ENCODE assay signal across 11 cellular contexts in the genomic region with DNA sequence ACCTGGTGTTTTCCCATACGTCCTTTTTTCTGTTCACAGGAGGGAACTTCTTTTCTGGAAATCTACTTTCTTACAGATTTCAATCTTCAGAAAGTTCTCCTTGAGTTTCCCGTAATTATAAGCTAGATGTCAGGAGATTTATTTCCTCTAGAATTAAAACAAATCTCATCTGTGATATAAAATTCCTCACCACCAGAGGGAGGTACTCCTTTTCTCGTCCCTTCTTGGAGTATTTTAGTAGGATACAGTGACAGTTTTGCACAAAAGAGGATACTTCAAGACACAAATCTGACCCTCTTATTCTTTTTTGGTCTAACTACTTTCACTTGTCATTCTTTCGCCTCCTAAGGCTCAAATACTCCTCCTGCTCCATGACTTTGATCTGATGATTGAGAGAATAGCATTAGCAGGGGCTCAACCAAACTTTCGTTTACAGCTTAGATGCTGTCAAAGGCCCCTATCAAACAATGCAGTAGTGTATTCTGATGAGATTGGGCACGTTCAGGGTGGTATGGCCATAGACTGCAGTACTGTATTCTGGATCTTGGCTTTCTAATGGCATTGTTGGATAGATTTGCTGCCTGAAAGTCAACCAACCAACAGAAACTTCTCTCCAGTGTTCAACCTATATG. TPM values are rescaled to one million over a fixed set of nuclear protein-coding genes. Genes with fewer than 3 reads are reported as not detected.
DNase-seq lines count a peak whose midpoint lies in the region; ATAC-seq and TF ChIP-seq lines count a peak whose summit lies in the region.
"Had no signal": no experiment of that assay in that cellular context is flagged by ENCODE, and none has a peak within 500 bp of the region (broad histone marks: within the 10 kb centered on the region; RNA-seq: fewer than 3 reads in every experiment).

No MANE protein-coding gene starts in this region.

- TF ChIP-seq CTCF in OCI-LY7 (conservative IDR thresholded peaks at IDR 0.05; ENCODE audit: low read length), result peak; percentile 66
- peak; percentile 14 to 41 for TF ChIP-seq CTCF in fibroblast of lung (conservative IDR thresholded peaks at IDR 0.05 in 1 of 2, IDR thresholded peaks at IDR 0.05 in 1 of 2; ENCODE audit: low read depth in 1 of 2, low read length in 2 of 2)

- H3K27ac ChIP-seq in OCI-LY7 (ENCODE audit: low read depth, low read length, poor library complexity, severe bottlenecking) (no peak overlapping the region), fibroblast of lung (ENCODE audit: insufficient read depth, low read length) (no peak overlapping the region)
- H3K27ac ChIP-seq: heart left ventricle had no signal

- H3K36me3 ChIP-seq in OCI-LY7 (ENCODE audit: insufficient read depth, low read length) (no peaks in the 10 kb centered on the region), fibroblast of lung (ENCODE audit: control insufficient read depth, insufficient read depth, low read length) (no peaks in the 10 kb centered on the region)

- H3K9ac ChIP-seq in fibroblast of lung (ENCODE audit: insufficient read depth, low read length), result no peak overlapping the region

- intact Hi-C loops in OCI-LY7 (cut with micrococcal nuclease; ENCODE audit: unreplicated experiment), result no loop called here

- POLR2A ChIA-PET in OCI-LY7 (lab: Charles Lee), result interaction anchor here (0.9 kb wide), 1 partner anchor 39 kb away, joined by 3 read pairs; no protein-coding TSS in a partner anchor

- H3K9me3 ChIP-seq in OCI-LY7 (ENCODE audit: low read length) (no peaks in the 10 kb centered on the region), fibroblast of lung (ENCODE audit: control insufficient read depth, insufficient read depth, low read depth, low read length) (no peaks in the 10 kb centered on the region)
- H3K9me3 ChIP-seq: heart left ventricle had no signal

- H2AFZ ChIP-seq in OCI-LY7 (ENCODE audit: low read length) (no peak overlapping the region), fibroblast of lung (ENCODE audit: low read length) (no peak overlapping the region)

- H3K27me3 ChIP-seq in fibroblast of lung (ENCODE audit: control insufficient read depth, insufficient read depth, low read length), result no peaks in the 10 kb centered on the region
- H3K27me3 ChIP-seq: heart left ventricle had no signal

- no TSS peak for BruUV-seq in OCI-LY7 (replicated peaks; lab: Mats Ljungman, UMichigan)

- peak; percentile 46 for DNase-seq in NCI-H82 (lab: John Stamatoyannopoulos, UW)
- no peak for DNase-seq in NCI-H82 treated with DMSO at 0.1 percent for 48 hours (lab: John Stamatoyannopoulos, UW; ENCODE audit: unreplicated experiment)
- peak; percentile 7 for DNase-seq in OCI-LY7 (ENCODE audit: low spot score)
- DNase-seq in fibroblast of lung (ENCODE audit: low read depth in 2 of 2), result peak; percentile 15 to 35
- DNase-seq in stromal cell of bone marrow (ENCODE audit: low read depth), result peak; percentile 5
- no peak for DNase-seq in NCI-H2107 (lab: John Stamatoyannopoulos, UW)
- no peak for DNase-seq in HuH-7.5 (ENCODE audit: low spot score)
- DNase-seq: Calu3, heart left ventricle had no signal

- CTCF ChIA-PET in OCI-LY7 (lab: Charles Lee; ENCODE audit: unreplicated experiment), result no interaction called here

- H3K4me2 ChIP-seq in OCI-LY7 (ENCODE audit: low read length) (no peak overlapping the region), fibroblast of lung (ENCODE audit: extremely low read depth, insufficient read depth, low read length) (no peak overlapping the region)

- H3K4me1 ChIP-seq in OCI-LY7 (ENCODE audit: insufficient read depth, low read length, poor library complexity, severe bottlenecking) (no peaks in the 10 kb centered on the region), fibroblast of lung (ENCODE audit: control insufficient read depth, extremely low read depth, insufficient read depth, low read length) (no peaks in the 10 kb centered on the region)
- H3K4me1 ChIP-seq: heart left ventricle had no signal

- no peaks in the 10 kb centered on the region for H3K9me2 ChIP-seq in OCI-LY7 (ENCODE audit: insufficient read depth, low read length)

- H4K20me1 ChIP-seq in OCI-LY7 (ENCODE audit: insufficient read depth, low read length) (no peaks in the 10 kb centered on the region), fibroblast of lung (ENCODE audit: control insufficient read depth, extremely low read depth, insufficient read depth, low read length) (no peaks in the 10 kb centered on the region)

- H3K79me2 ChIP-seq in OCI-LY7 (ENCODE audit: insufficient read depth, low read depth, low read length) (no peaks in the 10 kb centered on the region), fibroblast of lung (ENCODE audit: control insufficient read depth, insufficient read depth, low read length) (no peaks in the 10 kb centered on the region)

- no peak for ATAC-seq in GM19324 (IDR thresholded peaks at IDR 0.05; ENCODE audit: low FRiP score, unreplicated experiment)
- ATAC-seq: activated CD4-positive, CD25-positive, alpha-beta regulatory T cell treated with anti-CD3 and anti-CD28 coated beads, Interleukin-2, amount 50 U/mL, for 24 hours; heart left ventricle had no signal

- H3K4me3 ChIP-seq in OCI-LY7 (ENCODE audit: low read depth, low read length, poor library complexity, severe bottlenecking), result no peak overlapping the region
- H3K4me3 ChIP-seq in fibroblast of lung (replicated peaks in 1 of 4; ENCODE audit: control extremely low read depth in 1 of 4, insufficient read depth in 1 of 4, low read depth in 3 of 4, low read length in 4 of 4), result no peak overlapping the region
- H3K4me3 ChIP-seq: heart left ventricle had no signal

RNA-seq across cellular contexts. Expression of gene TMEM41A, which starts 38.0 kb away (rescaled TPM):
- total RNA-seq in OCI-LY7 (2014; rRNA removed; shearing (Covaris generic)), result 5.5 and 7.0 TPM in 2 replicates
- 9.8 and 11.0 TPM in 2 replicates for total RNA-seq in OCI-LY7 (2022)
- 6.9 and 8.3 TPM in 2 replicates for total RNA-seq in fibroblast of lung
- 16.9 and 18.2 TPM in 2 replicates for polyA plus RNA-seq in fibroblast of lung
- polyA plus RNA-seq in fibroblast of lung (2012), result 9.7 and 10.4 TPM in 2 replicates
- 4.4 and 6.0 TPM in 2 replicates for polyA minus RNA-seq in fibroblast of lung (ENCODE audit: low replicate concordance)

Comparison
In these comparisons a context has a peak if more than half of its experiments do, and no peak if none do; other contexts are left out.
1. DNase-seq: peak in NCI-H82 (single experiment), OCI-LY7 (single experiment), fibroblast of lung (2 of 2) and stromal cell of bone marrow (single experiment); none in NCI-H82 treated with DMSO at 0.1 percent for 48 hours (single experiment), NCI-H2107 (single experiment) and HuH-7.5 (single experiment).